1 cellular context compared by ENCODE assay signal in the genomic region with DNA sequence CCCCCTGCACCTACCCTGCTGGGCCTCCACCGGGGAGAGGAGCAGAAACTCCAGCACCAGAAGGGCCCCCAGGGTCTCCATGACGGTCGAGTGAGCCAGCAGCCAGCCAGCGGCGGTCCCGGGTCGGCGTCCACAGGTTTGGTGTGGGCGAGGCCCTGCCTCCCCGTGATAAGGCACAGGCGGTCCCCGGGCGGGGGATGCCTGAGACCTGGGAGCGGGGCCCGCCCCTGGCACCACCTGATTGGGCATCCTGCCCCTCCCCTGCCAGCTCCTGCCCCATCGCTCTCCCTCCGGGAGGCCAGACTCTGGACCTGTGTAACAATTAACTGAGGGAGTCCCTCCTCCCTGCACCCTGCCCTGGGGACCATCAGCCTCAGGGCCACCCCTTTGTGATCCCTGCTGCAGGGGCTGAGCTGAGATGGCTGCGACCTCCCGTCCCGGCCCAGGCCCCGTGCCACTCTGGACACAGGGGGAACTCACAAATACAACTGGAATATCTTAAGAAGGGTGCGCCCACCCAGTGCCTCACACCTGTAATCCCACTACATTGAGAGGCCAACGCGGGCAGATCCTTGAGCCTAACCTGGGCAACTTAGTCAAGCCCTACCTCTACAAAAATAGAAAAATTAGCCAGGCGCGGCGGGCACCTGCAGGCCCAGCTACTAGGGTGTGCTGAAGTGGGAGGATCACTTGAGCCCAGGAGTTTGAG.
TF ChIP-seq lines count a peak whose summit lies in the region.

Gene SMIM24, minus strand, starts transcription at position 143 of the 709 bp plus-strand sequence. Its CDS starts 62 bp downstream, at position 81.

TF ChIP-seq in HepG2, 621 proteins besides CTCF, POLR2A, EP300 and RAD21 (continued from another document and continues in another):
- TF ChIP-seq, protein P1, sequence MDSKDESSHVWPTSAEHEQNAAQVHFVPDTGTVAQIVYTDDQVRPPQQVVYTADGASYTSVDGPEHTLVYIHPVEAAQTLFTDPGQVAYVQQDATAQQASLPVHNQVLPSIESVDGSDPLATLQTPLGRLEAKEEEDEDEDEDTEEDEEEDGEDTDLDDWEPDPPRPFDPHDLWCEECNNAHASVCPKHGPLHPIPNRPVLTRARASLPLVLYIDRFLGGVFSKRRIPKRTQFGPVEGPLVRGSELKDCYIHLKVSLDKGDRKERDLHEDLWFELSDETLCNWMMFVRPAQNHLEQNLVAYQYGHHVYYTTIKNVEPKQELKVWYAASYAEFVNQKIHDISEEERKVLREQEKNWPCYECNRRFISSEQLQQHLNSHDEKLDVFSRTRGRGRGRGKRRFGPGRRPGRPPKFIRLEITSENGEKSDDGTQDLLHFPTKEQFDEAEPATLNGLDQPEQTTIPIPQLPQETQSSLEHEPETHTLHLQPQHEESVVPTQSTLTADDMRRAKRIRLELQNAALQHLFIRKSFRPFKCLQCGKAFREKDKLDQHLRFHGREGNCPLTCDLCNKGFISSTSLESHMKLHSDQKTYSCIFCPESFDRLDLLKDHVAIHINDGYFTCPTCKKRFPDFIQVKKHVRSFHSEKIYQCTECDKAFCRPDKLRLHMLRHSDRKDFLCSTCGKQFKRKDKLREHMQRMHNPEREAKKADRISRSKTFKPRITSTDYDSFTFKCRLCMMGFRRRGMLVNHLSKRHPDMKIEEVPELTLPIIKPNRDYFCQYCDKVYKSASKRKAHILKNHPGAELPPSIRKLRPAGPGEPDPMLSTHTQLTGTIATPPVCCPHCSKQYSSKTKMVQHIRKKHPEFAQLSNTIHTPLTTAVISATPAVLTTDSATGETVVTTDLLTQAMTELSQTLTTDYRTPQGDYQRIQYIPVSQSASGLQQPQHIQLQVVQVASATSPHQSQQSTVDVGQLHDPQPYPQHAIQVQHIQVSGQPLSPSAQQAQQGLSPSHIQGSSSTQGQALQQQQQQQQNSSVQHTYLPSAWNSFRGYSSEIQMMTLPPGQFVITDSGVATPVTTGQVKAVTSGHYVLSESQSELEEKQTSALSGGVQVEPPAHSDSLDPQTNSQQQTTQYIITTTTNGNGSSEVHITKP (CRISPR knock-in tag; IDR thresholded peaks at IDR 0.05; ENCODE audit: low read depth), result 0 out of 2 replicates have a peak, but pooled peaks have one; percentile 23
- TF ChIP-seq MBNL3 (CRISPR knock-in tag; conservative IDR thresholded peaks at IDR 0.05) (no peak), ZNF3 (CRISPR knock-in tag; IDR thresholded peaks at IDR 0.05) (no peak), ZNF766 (CRISPR knock-in tag; IDR thresholded peaks at IDR 0.05; ENCODE audit: borderline replicate concordance) (no peak), BRF2 (CRISPR knock-in tag; IDR thresholded peaks at IDR 0.05) (no peak), ZNF749 (CRISPR knock-in tag; IDR thresholded peaks at IDR 0.05; ENCODE audit: borderline replicate concordance) (no peak), ZNF83 (CRISPR knock-in tag; IDR thresholded peaks at IDR 0.05; ENCODE audit: borderline replicate concordance) (no peak), ZFY (CRISPR knock-in tag; IDR thresholded peaks at IDR 0.05) (peak; percentile 59), CC2D1A (CRISPR knock-in tag; IDR thresholded peaks at IDR 0.05) (0 out of 2 replicates have a peak, but pooled peaks have one; percentile 49), PAWR (CRISPR knock-in tag; IDR thresholded peaks at IDR 0.05; ENCODE audit: borderline replicate concordance) (no peak), ZFX (CRISPR knock-in tag; IDR thresholded peaks at IDR 0.05; ENCODE audit: low read depth) (peak; percentile 71), NFYC (CRISPR knock-in tag; IDR thresholded peaks at IDR 0.05) (peak; percentile 48; the same call in 1 of the 2 replicates), GATAD1 (CRISPR knock-in tag; IDR thresholded peaks at IDR 0.05) (no peak), ZBTB33 (CRISPR knock-in tag; IDR thresholded peaks at IDR 0.05) (no peak), HIVEP1 (CRISPR knock-in tag; IDR thresholded peaks at IDR 0.05) (no peak), U2AF2 (IDR thresholded peaks at IDR 0.05; ENCODE audit: low read depth, low read length) (no peak), TOE1 (CRISPR knock-in tag; IDR thresholded peaks at IDR 0.05) (no peak), STAG1 (CRISPR knock-in tag; IDR thresholded peaks at IDR 0.05) (no peak), NCOR1 (IDR thresholded peaks at IDR 0.05; ENCODE audit: borderline replicate concordance, low read length) (no peak), ZSCAN30 (CRISPR knock-in tag; IDR thresholded peaks at IDR 0.05) (no peak), ZNF432 (CRISPR knock-in tag; IDR thresholded peaks at IDR 0.05; ENCODE audit: borderline replicate concordance) (no peak), NFATC3 (CRISPR knock-in tag; IDR thresholded peaks at IDR 0.05) (no peak), ZNF235 (CRISPR knock-in tag; IDR thresholded peaks at IDR 0.05; ENCODE audit: borderline replicate concordance) (no peak), PRPF4 (IDR thresholded peaks at IDR 0.05; ENCODE audit: low read depth, low read length, poor library complexity, severe bottlenecking) (no peak), ZNF577 (CRISPR knock-in tag; IDR thresholded peaks at IDR 0.05; ENCODE audit: borderline replicate concordance, low read depth) (no peak), ERF (CRISPR knock-in tag; IDR thresholded peaks at IDR 0.05) (peak; percentile 35; the same call in 1 of the 2 replicates), SIX1 (CRISPR knock-in tag; IDR thresholded peaks at IDR 0.05; ENCODE audit: borderline replicate concordance) (no peak)
- TF ChIP-seq, protein P2, sequence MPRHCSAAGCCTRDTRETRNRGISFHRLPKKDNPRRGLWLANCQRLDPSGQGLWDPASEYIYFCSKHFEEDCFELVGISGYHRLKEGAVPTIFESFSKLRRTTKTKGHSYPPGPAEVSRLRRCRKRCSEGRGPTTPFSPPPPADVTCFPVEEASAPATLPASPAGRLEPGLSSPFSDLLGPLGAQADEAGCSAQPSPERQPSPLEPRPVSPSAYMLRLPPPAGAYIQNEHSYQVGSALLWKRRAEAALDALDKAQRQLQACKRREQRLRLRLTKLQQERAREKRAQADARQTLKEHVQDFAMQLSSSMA (CRISPR knock-in tag; IDR thresholded peaks at IDR 0.05), result no peak
- TF ChIP-seq, protein P3, sequence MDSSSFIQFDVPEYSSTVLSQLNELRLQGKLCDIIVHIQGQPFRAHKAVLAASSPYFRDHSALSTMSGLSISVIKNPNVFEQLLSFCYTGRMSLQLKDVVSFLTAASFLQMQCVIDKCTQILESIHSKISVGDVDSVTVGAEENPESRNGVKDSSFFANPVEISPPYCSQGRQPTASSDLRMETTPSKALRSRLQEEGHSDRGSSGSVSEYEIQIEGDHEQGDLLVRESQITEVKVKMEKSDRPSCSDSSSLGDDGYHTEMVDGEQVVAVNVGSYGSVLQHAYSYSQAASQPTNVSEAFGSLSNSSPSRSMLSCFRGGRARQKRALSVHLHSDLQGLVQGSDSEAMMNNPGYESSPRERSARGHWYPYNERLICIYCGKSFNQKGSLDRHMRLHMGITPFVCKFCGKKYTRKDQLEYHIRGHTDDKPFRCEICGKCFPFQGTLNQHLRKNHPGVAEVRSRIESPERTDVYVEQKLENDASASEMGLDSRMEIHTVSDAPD (CRISPR knock-in tag; IDR thresholded peaks at IDR 0.05), result no peak
- TF ChIP-seq, protein P4, sequence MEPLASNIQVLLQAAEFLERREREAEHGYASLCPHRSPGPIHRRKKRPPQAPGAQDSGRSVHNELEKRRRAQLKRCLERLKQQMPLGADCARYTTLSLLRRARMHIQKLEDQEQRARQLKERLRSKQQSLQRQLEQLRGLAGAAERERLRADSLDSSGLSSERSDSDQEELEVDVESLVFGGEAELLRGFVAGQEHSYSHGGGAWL (CRISPR knock-in tag; IDR thresholded peaks at IDR 0.05), result no peak
- TF ChIP-seq, protein P5, sequence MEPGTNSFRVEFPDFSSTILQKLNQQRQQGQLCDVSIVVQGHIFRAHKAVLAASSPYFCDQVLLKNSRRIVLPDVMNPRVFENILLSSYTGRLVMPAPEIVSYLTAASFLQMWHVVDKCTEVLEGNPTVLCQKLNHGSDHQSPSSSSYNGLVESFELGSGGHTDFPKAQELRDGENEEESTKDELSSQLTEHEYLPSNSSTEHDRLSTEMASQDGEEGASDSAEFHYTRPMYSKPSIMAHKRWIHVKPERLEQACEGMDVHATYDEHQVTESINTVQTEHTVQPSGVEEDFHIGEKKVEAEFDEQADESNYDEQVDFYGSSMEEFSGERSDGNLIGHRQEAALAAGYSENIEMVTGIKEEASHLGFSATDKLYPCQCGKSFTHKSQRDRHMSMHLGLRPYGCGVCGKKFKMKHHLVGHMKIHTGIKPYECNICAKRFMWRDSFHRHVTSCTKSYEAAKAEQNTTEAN (CRISPR knock-in tag; conservative IDR thresholded peaks at IDR 0.05), result no peak
- TF ChIP-seq, protein P6, sequence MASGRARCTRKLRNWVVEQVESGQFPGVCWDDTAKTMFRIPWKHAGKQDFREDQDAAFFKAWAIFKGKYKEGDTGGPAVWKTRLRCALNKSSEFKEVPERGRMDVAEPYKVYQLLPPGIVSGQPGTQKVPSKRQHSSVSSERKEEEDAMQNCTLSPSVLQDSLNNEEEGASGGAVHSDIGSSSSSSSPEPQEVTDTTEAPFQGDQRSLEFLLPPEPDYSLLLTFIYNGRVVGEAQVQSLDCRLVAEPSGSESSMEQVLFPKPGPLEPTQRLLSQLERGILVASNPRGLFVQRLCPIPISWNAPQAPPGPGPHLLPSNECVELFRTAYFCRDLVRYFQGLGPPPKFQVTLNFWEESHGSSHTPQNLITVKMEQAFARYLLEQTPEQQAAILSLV (CRISPR knock-in tag; IDR thresholded peaks at IDR 0.05; ENCODE audit: borderline replicate concordance), result no peak; the same call in 1 of the 2 replicates
- TF ChIP-seq, protein P7, sequence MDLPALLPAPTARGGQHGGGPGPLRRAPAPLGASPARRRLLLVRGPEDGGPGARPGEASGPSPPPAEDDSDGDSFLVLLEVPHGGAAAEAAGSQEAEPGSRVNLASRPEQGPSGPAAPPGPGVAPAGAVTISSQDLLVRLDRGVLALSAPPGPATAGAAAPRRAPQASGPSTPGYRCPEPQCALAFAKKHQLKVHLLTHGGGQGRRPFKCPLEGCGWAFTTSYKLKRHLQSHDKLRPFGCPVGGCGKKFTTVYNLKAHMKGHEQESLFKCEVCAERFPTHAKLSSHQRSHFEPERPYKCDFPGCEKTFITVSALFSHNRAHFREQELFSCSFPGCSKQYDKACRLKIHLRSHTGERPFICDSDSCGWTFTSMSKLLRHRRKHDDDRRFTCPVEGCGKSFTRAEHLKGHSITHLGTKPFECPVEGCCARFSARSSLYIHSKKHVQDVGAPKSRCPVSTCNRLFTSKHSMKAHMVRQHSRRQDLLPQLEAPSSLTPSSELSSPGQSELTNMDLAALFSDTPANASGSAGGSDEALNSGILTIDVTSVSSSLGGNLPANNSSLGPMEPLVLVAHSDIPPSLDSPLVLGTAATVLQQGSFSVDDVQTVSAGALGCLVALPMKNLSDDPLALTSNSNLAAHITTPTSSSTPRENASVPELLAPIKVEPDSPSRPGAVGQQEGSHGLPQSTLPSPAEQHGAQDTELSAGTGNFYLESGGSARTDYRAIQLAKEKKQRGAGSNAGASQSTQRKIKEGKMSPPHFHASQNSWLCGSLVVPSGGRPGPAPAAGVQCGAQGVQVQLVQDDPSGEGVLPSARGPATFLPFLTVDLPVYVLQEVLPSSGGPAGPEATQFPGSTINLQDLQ (CRISPR knock-in tag; IDR thresholded peaks at IDR 0.05), result no peak
- TF ChIP-seq, protein P8, sequence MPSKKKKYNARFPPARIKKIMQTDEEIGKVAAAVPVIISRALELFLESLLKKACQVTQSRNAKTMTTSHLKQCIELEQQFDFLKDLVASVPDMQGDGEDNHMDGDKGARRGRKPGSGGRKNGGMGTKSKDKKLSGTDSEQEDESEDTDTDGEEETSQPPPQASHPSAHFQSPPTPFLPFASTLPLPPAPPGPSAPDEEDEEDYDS (CRISPR knock-in tag; IDR thresholded peaks at IDR 0.05), result peak; percentile 71
- TF ChIP-seq, protein P9, sequence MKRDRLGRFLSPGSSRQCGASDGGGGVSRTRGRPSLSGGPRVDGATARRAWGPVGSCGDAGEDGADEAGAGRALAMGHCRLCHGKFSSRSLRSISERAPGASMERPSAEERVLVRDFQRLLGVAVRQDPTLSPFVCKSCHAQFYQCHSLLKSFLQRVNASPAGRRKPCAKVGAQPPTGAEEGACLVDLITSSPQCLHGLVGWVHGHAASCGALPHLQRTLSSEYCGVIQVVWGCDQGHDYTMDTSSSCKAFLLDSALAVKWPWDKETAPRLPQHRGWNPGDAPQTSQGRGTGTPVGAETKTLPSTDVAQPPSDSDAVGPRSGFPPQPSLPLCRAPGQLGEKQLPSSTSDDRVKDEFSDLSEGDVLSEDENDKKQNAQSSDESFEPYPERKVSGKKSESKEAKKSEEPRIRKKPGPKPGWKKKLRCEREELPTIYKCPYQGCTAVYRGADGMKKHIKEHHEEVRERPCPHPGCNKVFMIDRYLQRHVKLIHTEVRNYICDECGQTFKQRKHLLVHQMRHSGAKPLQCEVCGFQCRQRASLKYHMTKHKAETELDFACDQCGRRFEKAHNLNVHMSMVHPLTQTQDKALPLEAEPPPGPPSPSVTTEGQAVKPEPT (CRISPR knock-in tag; IDR thresholded peaks at IDR 0.05; ENCODE audit: low read depth), result no peak; the same call in 1 of the 2 replicates
